In the genomic region with DNA sequence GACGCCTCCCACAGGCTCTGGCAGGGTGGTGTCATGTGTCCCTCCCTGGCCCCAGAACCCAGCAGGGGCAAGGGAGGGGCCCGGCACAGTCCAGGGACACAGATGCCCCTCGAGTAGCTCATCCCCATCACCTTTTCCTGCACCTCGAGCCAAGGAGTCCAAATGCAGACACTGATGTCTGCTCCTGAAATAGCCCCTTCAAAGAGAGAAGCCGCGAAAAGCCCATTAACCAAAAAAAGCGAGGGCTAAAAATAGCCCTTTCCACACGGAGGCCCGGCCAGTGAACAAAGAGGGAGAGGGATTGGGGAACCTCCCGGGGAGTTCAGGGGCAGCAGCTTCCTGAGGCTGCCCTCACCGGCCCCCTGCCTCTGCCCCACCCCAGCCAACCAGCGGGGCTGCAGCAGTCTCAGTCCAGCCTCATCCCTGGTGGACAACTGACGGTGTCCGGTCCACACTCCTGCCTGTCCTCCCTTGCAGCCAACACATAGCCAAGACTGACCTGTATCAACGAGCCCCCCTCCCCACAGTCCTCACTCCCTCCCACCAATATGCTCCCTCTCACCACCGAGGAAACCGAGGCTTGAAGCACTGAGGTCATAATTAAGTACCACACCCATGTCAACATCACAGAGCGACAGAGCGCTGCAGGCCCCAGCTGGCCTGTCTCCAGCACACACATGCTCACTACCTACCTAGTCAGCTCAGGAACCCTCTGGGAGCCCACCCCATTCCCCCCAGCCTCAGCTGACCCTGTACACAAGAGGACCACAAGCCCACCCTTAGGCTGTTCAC, we compare ENCODE assay signal across 10 cellular contexts. TPM values are rescaled to one million over a fixed set of nuclear protein-coding genes. Genes with fewer than 3 reads are reported as not detected.
DNase-seq lines count a peak whose midpoint lies in the region; ATAC-seq and TF ChIP-seq lines count a peak whose summit lies in the region.
"Had no signal": no experiment of that assay in that cellular context is flagged by ENCODE, and none has a peak within 500 bp of the region (broad histone marks: within the 10 kb centered on the region; RNA-seq: fewer than 3 reads in every experiment).

No MANE protein-coding gene starts in this region.

- H3K23ac ChIP-seq in mesenchymal stem cell (ENCODE audit: low read length in 2 of 2): no peak overlapping the region

- TF ChIP-seq CTCF in chondrocyte (IDR thresholded peaks at IDR 0.05): no peak

- H3K27me3 ChIP-seq in mesenchymal stem cell (ENCODE audit: control insufficient read depth in 1 of 2, insufficient read depth in 1 of 2, low read length in 2 of 2): no peaks in the 10 kb centered on the region

- 82% methylated on average over 18 of the region's 19 CpGs for WGBS in mesenchymal stem cell

- peaks cover 30% of the 10 kb centered on the region for H3K36me3 Mint-ChIP-seq in chondrocyte (ENCODE audit: low read depth)

- H3K4me1 ChIP-seq in mesenchymal stem cell (ENCODE audit: control insufficient read depth, insufficient read depth, low read depth, low read length): peaks cover 90% of the 10 kb centered on the region

- no peak overlapping the region for H3K4me2 ChIP-seq in mesenchymal stem cell (ENCODE audit: low read length, poor library complexity, severe bottlenecking)

- peak overlapping the region; percentile 4 to 48 for H2BK12ac ChIP-seq in mesenchymal stem cell (ENCODE audit: low read length in 2 of 2)

- peaks cover 64 to 86% of the 10 kb centered on the region in 2 experiments for H3K36me3 ChIP-seq in mesenchymal stem cell (ENCODE audit: control insufficient read depth in 1 of 2, insufficient read depth in 2 of 2, low read depth in 1 of 2, low read length in 2 of 2)

- H3K9ac ChIP-seq in mesenchymal stem cell (ENCODE audit: low read length): peak overlapping the region; percentile 39

- no peak for ATAC-seq in GM21381 (IDR thresholded peaks at IDR 0.05; ENCODE audit: unreplicated experiment)

- H3K9me3 ChIP-seq in mesenchymal stem cell (ENCODE audit: control insufficient read depth, low read length): no peaks in the 10 kb centered on the region

- peak overlapping the region; percentile 96 for H3K27ac Mint-ChIP-seq in chondrocyte (ENCODE audit: unreplicated experiment)

- peak overlapping the region; percentile 40 to 55 for H3K18ac ChIP-seq in mesenchymal stem cell (ENCODE audit: low read depth in 1 of 2, low read length in 2 of 2)

- H3K4ac ChIP-seq in mesenchymal stem cell (ENCODE audit: low read depth in 1 of 2, low read length in 2 of 2): peak overlapping the region; percentile 10 to 53

- H3K9me3 Mint-ChIP-seq in chondrocyte (ENCODE audit: low read depth): no peaks in the 10 kb centered on the region

- peak overlapping the region; percentile 48 for H3K4me3 Mint-ChIP-seq in chondrocyte (ENCODE audit: unreplicated experiment)

- H3K27me3 Mint-ChIP-seq in chondrocyte (ENCODE audit: low read depth): no peaks in the 10 kb centered on the region

- peaks cover 3% of the 10 kb centered on the region for H3K79me1 ChIP-seq in mesenchymal stem cell (replicated peaks; ENCODE audit: low read length, poor library complexity, severe bottlenecking)

- peak overlapping the region; percentile 2 for H2BK120ac ChIP-seq in mesenchymal stem cell (ENCODE audit: low read depth, low read length)

- H2BK15ac ChIP-seq in mesenchymal stem cell (ENCODE audit: low read depth, poor library complexity, severe bottlenecking): no peak overlapping the region

- peak overlapping the region; percentile 85 for H4K91ac ChIP-seq in mesenchymal stem cell (ENCODE audit: low read length)

- no peak overlapping the region for H2AFZ ChIP-seq in mesenchymal stem cell (ENCODE audit: low read depth, low read length)

- peak overlapping the region; percentile 79 for H4K8ac ChIP-seq in mesenchymal stem cell (ENCODE audit: low read length)

- peaks cover 67% of the 10 kb centered on the region for H3K4me1 Mint-ChIP-seq in chondrocyte (ENCODE audit: low read depth)

- peak overlapping the region; percentile 85 for H2BK5ac ChIP-seq in mesenchymal stem cell (ENCODE audit: low read depth, low read length, poor library complexity, severe bottlenecking)

- peak overlapping the region in 1 of 2 experiments; percentile 2 for H3K14ac ChIP-seq in mesenchymal stem cell (ENCODE audit: low read length in 2 of 2)

- H3K4me3 ChIP-seq in mesenchymal stem cell (ENCODE audit: insufficient read depth in 1 of 2, low read depth in 1 of 2, low read length in 2 of 2): no peak overlapping the region

- H3K27ac ChIP-seq in mesenchymal stem cell (ENCODE audit: low read length, poor library complexity, severe bottlenecking) (peak overlapping the region; percentile 98), substantia nigra (ENCODE audit: low read depth, low read length, poor library complexity, severe bottlenecking) (peak overlapping the region; percentile 19)
- H3K27ac ChIP-seq: 22Rv1 had no signal

- H2AK5ac ChIP-seq in mesenchymal stem cell (ENCODE audit: low read length, severe bottlenecking): peak overlapping the region; percentile 92

- DNase-seq in NCI-H748 (lab: John Stamatoyannopoulos, UW; ENCODE audit: unreplicated experiment) (peak; percentile 10), NCI-H748 treated with DMSO at 0.1 percent for 48 hours (lab: John Stamatoyannopoulos, UW) (no peak), chondrocyte (ENCODE audit: low spot score) (peak; percentile 74), mesenchymal stem cell (no peak), substantia nigra (lab: John Stamatoyannopoulos, UW) (no peak), NCI-H187 (lab: John Stamatoyannopoulos, UW) (no peak), AG08395 (ENCODE audit: low spot score) (no peak)
- DNase-seq: NCI-H226 had no signal

RNA-seq across cellular contexts. Expression of gene WDR1, which starts 23.9 kb away (rescaled TPM):
- 312 to 483 TPM (median 462 TPM) in 3 replicates for total RNA-seq in chondrocyte
- polyA plus RNA-seq in mesenchymal stem cell (2013, experiment 1 of 2): 208 TPM
- polyA plus RNA-seq in mesenchymal stem cell (2013, experiment 2 of 2): 215 TPM

Comparison
In these comparisons a context has a peak if more than half of its experiments do, and no peak if none do; other contexts are left out.
1. DNase-seq: peak in NCI-H748 (single experiment) and chondrocyte (single experiment); none in NCI-H748 treated with DMSO at 0.1 percent for 48 hours (single experiment), mesenchymal stem cell (single experiment), substantia nigra (0 of 49), NCI-H187 (0 of 2) and AG08395 (single experiment).